ENCODE assay signal across 16 cellular contexts in the genomic region with DNA sequence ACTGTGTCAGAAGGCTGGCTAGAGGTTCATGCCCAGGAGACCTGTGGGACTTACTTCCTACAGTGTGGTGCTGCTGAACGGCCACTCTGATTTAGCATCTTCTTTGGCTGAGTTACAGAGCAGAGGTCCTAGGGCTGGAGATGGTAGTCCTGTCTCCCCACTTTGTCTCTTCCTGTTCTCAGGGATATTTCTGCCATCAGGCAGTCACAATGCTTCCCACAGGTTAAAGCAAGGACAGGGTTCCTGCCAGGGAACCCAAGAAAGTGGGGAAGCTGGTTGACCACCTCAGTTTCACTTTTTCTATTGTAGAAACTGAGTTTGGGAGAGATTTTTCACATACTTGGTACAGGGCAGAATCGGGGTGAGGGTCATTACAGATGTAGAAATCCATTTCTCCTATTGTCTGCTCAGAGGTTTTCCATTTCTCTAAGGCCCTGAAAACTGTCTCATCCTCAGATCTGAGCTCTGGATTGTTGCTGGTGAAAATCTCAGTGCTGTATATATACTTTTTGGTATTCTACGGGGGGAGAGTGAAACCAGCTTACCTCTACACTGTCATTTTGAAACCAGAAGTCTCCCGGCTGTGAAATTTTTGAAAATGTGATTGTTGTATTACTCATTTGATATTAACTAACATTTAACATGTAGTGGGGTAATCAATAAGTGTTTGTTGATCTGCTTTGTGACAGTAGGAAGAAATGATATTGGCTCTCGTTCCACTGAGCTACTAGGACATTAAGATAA. TPM values are rescaled to one million over a fixed set of nuclear protein-coding genes. Genes with fewer than 3 reads are reported as not detected.
DNase-seq lines count a peak whose midpoint lies in the region; ATAC-seq and TF ChIP-seq lines count a peak whose summit lies in the region.
"Had no signal": no experiment of that assay in that cellular context is flagged by ENCODE, and none has a peak within 500 bp of the region (broad histone marks: within the 10 kb centered on the region; RNA-seq: fewer than 3 reads in every experiment).

No MANE protein-coding gene starts in this region.

- H3K27ac Mint-ChIP-seq in activated CD4-positive, alpha-beta T cell treated with anti-CD3 and anti-CD28 coated beads for 36 hours: no peak overlapping the region
- H3K27ac Mint-ChIP-seq in activated CD4-positive, alpha-beta T cell treated with anti-CD3 and anti-CD28 coated beads, Interleukin-2, amount 10 ng/mL, durations not matched to agents 24 days and 14 days: no peak overlapping the region
- peak overlapping the region; percentile 27 for H3K27ac Mint-ChIP-seq in activated B cell treated with CpG ODN at 0.5 μM for 24 hours
- H3K27ac Mint-ChIP-seq: activated naive CD4-positive, alpha-beta T cell treated with anti-CD3 and anti-CD28 coated beads, Interleukin-2, amount 50 U/mL, for 24 hours had no signal

- H3K4me3 Mint-ChIP-seq in activated CD4-positive, alpha-beta T cell treated with anti-CD3 and anti-CD28 coated beads for 36 hours: no peak overlapping the region
- H3K4me3 Mint-ChIP-seq in activated CD4-positive, alpha-beta T cell treated with anti-CD3 and anti-CD28 coated beads, Interleukin-2, amount 10 ng/mL, durations not matched to agents 24 days and 14 days: no peak overlapping the region
- H3K4me3 Mint-ChIP-seq in activated B cell treated with CpG ODN at 0.5 μM for 24 hours: peak overlapping the region; percentile 13
- no peak overlapping the region for H3K4me3 Mint-ChIP-seq in activated T-cell treated with anti-CD3 and anti-CD28 coated beads, Interleukin-2, amount 50 U/mL, for 4 hours
- H3K4me3 Mint-ChIP-seq: activated naive CD4-positive, alpha-beta T cell treated with anti-CD3 and anti-CD28 coated beads, Interleukin-2, amount 50 U/mL, for 24 hours had no signal

- CTCF ChIA-PET in activated CD4-positive, alpha-beta T cell treated with anti-CD3 and anti-CD28 coated beads for 36 hours (lab: Charles Lee): interaction anchor here (0.6 to 2.0 kb wide), 5 partner anchors 22 to 401 kb away, joined by 3 to 4 read pairs (median 3); no protein-coding TSS in a partner anchor
- CTCF ChIA-PET in activated B cell treated with CpG ODN at 0.5 μM for 24 hours (lab: Charles Lee): interaction anchor here (0.9 kb wide), 1 partner anchor 400 kb away, joined by 3 read pairs; no protein-coding TSS in a partner anchor

- no peaks in the 10 kb centered on the region for H3K36me3 Mint-ChIP-seq in activated CD4-positive, alpha-beta T cell treated with anti-CD3 and anti-CD28 coated beads for 36 hours (ENCODE audit: low read depth)
- no peaks in the 10 kb centered on the region for H3K36me3 Mint-ChIP-seq in activated CD4-positive, alpha-beta T cell treated with anti-CD3 and anti-CD28 coated beads, Interleukin-2, amount 10 ng/mL, durations not matched to agents 24 days and 14 days (ENCODE audit: low read depth)
- H3K36me3 Mint-ChIP-seq in activated B cell treated with CpG ODN at 0.5 μM for 24 hours (ENCODE audit: low read depth): peaks cover 3% of the 10 kb centered on the region
- no peaks in the 10 kb centered on the region for H3K36me3 Mint-ChIP-seq in activated T-cell treated with anti-CD3 and anti-CD28 coated beads, Interleukin-2, amount 50 U/mL, for 4 hours (ENCODE audit: insufficient read depth)

- H3K9me3 Mint-ChIP-seq in activated CD4-positive, alpha-beta T cell treated with anti-CD3 and anti-CD28 coated beads for 36 hours (ENCODE audit: low read depth): no peaks in the 10 kb centered on the region
- H3K9me3 Mint-ChIP-seq in activated CD4-positive, alpha-beta T cell treated with anti-CD3 and anti-CD28 coated beads, Interleukin-2, amount 10 ng/mL, durations not matched to agents 24 days and 14 days: no peaks in the 10 kb centered on the region
- peaks cover 9% of the 10 kb centered on the region for H3K9me3 Mint-ChIP-seq in activated B cell treated with CpG ODN at 0.5 μM for 24 hours
- no peaks in the 10 kb centered on the region for H3K9me3 Mint-ChIP-seq in activated T-cell treated with anti-CD3 and anti-CD28 coated beads, Interleukin-2, amount 50 U/mL, for 4 hours
- H3K9me3 Mint-ChIP-seq: activated naive CD4-positive, alpha-beta T cell treated with anti-CD3 and anti-CD28 coated beads, Interleukin-2, amount 50 U/mL, for 24 hours had no signal

- DNase-seq in activated CD4-positive, alpha-beta T cell treated with anti-CD3 and anti-CD28 coated beads for 36 hours: no peak
- no peak for DNase-seq in activated CD4-positive, alpha-beta T cell treated with anti-CD3 and anti-CD28 coated beads, Interleukin-2, amount 10 ng/mL, durations not matched to agents 24 days and 14 days
- DNase-seq in activated B cell treated with CpG ODN at 0.5 μM for 24 hours (no peak), omental fat pad (ENCODE audit: low spot score) (no peak)
- DNase-seq in activated T-cell treated with anti-CD3 and anti-CD28 coated beads, Interleukin-2, amount 50 U/mL, for 4 hours: no peak
- no peak for DNase-seq in activated CD8-positive, alpha-beta memory T cell treated with anti-CD3 and anti-CD28 coated beads, Interleukin-2, amount 50 U/mL, for 4 hours
- DNase-seq: 8988T, DMS79, KG1, NCI-H2227 treated with DMSO at 0.1 percent for 48 hours, nucleus accumbens had no signal

- ATAC-seq in activated CD4-positive, alpha-beta T cell treated with anti-CD3 and anti-CD28 coated beads for 36 hours: peak; percentile 48
- peak; percentile 91 for ATAC-seq in GM21381 (IDR thresholded peaks at IDR 0.05; ENCODE audit: unreplicated experiment)
- ATAC-seq in HG03025 (IDR thresholded peaks at IDR 0.05; ENCODE audit: low FRiP score, unreplicated experiment): peak; percentile 73
- ATAC-seq in activated B cell treated with CpG ODN at 0.5 μM for 24 hours (ENCODE audit: low read depth): peak; percentile 75
- ATAC-seq in omental fat pad (ENCODE audit: low FRiP score): no peak
- no peak for ATAC-seq in activated T-cell treated with anti-CD3 and anti-CD28 coated beads, Interleukin-2, amount 50 U/mL, for 4 hours
- ATAC-seq: Right ventricle myocardium inferior had no signal

- intact Hi-C loops in activated CD4-positive, alpha-beta T cell treated with anti-CD3 and anti-CD28 coated beads for 36 hours (cut with DNase I, micrococcal nuclease): loop anchor here in 1 of 2 experiments (10.0 kb wide), 1 partner anchor 122 kb away; no protein-coding TSS in a partner anchor
- intact Hi-C loops in activated CD4-positive, alpha-beta T cell treated with anti-CD3 and anti-CD28 coated beads, Interleukin-2, amount 10 ng/mL, durations not matched to agents 24 days and 14 days (cut with micrococcal nuclease): no loop called here
- intact Hi-C loops in activated B cell treated with CpG ODN at 0.5 μM for 24 hours (cut with micrococcal nuclease): no loop called here

- POLR2A ChIA-PET in activated CD4-positive, alpha-beta T cell treated with anti-CD3 and anti-CD28 coated beads for 36 hours (lab: Charles Lee): no interaction called here
- POLR2A ChIA-PET in activated B cell treated with CpG ODN at 0.5 μM for 24 hours (lab: Charles Lee): interaction anchor here (0.5 to 1.0 kb wide), 2 partner anchors 59 to 75 kb away, joined by 4 to 5 read pairs; no protein-coding TSS in a partner anchor

- peaks cover 5% of the 10 kb centered on the region for H3K27me3 Mint-ChIP-seq in activated CD4-positive, alpha-beta T cell treated with anti-CD3 and anti-CD28 coated beads for 36 hours
- peaks cover 33% of the 10 kb centered on the region for H3K27me3 Mint-ChIP-seq in activated CD4-positive, alpha-beta T cell treated with anti-CD3 and anti-CD28 coated beads, Interleukin-2, amount 10 ng/mL, durations not matched to agents 24 days and 14 days
- H3K27me3 Mint-ChIP-seq in activated B cell treated with CpG ODN at 0.5 μM for 24 hours: peaks cover 7% of the 10 kb centered on the region
- H3K27me3 Mint-ChIP-seq in activated T-cell treated with anti-CD3 and anti-CD28 coated beads, Interleukin-2, amount 50 U/mL, for 4 hours (ENCODE audit: low read depth): peaks cover 6% of the 10 kb centered on the region

- H3K4me1 Mint-ChIP-seq in activated CD4-positive, alpha-beta T cell treated with anti-CD3 and anti-CD28 coated beads for 36 hours: peaks cover 7% of the 10 kb centered on the region
- H3K4me1 Mint-ChIP-seq in activated CD4-positive, alpha-beta T cell treated with anti-CD3 and anti-CD28 coated beads, Interleukin-2, amount 10 ng/mL, durations not matched to agents 24 days and 14 days: peaks cover 11% of the 10 kb centered on the region
- peaks cover 9% of the 10 kb centered on the region for H3K4me1 Mint-ChIP-seq in activated B cell treated with CpG ODN at 0.5 μM for 24 hours
- peaks cover 4% of the 10 kb centered on the region for H3K4me1 Mint-ChIP-seq in activated T-cell treated with anti-CD3 and anti-CD28 coated beads, Interleukin-2, amount 50 U/mL, for 4 hours (ENCODE audit: low read depth)

- TF ChIP-seq CTCF in activated B cell treated with CpG ODN at 0.5 μM for 24 hours (IDR thresholded peaks at IDR 0.05) (no peak), omental fat pad (IDR thresholded peaks at IDR 0.05) (no peak)

RNA-seq across cellular contexts. Expression of a gene that starts 37.0 kb away (rescaled TPM):
- not detected for total RNA-seq in activated CD4-positive, alpha-beta T cell treated with anti-CD3 and anti-CD28 coated beads for 36 hours
- not detected in 2 replicates for total RNA-seq in activated CD4-positive, alpha-beta T cell treated with anti-CD3 and anti-CD28 coated beads, Interleukin-2, amount 10 ng/mL, durations not matched to agents 24 days and 14 days
- 0.09 TPM in 1 of 2 replicates, not detected in the other for total RNA-seq in activated B cell treated with CpG ODN at 0.5 μM for 24 hours
- under 1 TPM in 1 of 4 donors, not detected in 3; 0.32 TPM for total RNA-seq in omental fat pad
- not detected for total RNA-seq in activated T-cell treated with anti-CD3 and anti-CD28 coated beads, Interleukin-2, amount 50 U/mL, for 4 hours
- total RNA-seq: H4, Right ventricle myocardium inferior had no signal

Comparison
In these comparisons a context has a peak if more than half of its experiments do, and no peak if none do; other contexts are left out.
1. ATAC-seq: peak in activated CD4-positive, alpha-beta T cell treated with anti-CD3 and anti-CD28 coated beads for 36 hours (single experiment), GM21381 (single experiment), HG03025 (single experiment) and activated B cell treated with CpG ODN at 0.5 μM for 24 hours (single experiment); none in omental fat pad (single experiment) and activated T-cell treated with anti-CD3 and anti-CD28 coated beads, Interleukin-2, amount 50 U/mL, for 4 hours (0 of 2).